8 cellular contexts compared by ENCODE assay signal in the genomic region with DNA sequence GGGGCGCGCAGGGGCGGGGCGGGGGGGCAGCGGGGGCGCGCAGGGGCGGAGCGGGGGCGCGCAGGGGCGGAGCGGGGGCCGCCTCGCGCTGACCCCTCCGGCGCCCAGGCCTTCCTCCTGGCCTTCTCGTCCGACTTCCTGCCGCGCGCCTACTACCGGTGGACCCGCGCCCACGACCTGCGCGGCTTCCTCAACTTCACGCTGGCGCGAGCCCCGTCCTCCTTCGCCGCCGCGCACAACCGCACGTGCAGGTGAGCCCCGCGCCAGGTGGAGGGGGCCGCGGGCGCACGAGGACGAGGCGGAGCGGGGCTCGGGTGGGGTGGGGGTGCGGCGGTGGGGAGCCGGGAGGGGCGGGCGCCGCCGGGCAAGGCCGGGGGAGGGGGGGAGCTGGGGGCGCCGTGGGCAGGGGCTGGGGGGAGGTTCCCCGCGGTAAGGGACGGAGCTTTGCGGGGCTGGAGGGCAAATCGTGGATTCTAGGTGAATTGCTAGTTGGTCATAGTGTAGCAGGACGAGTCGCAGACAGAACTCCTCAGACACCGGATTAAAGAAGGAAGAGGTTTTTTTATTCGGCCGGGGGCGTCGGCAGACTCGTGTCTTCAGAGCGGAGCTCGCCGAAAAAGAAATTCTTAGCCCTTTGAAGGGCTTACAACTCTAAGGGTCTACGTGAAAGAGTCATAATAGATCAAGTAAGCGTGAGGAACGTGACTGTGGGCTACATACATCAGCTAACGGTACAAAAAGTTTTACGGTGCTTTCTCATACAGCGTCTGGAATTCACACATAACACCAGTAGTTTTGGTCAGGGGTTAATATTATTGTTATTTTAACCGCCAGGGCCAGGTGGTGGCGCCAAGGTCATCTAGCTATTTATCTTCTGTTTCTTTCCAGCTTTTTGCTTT. TPM values are rescaled to one million over a fixed set of nuclear protein-coding genes. Genes with fewer than 3 reads are reported as not detected.
A peak's percentile ranks its signal among the peaks of the same experiment; 100 is the strongest.
DNase-seq lines count a peak whose midpoint lies in the region; ATAC-seq and TF ChIP-seq lines count a peak whose summit lies in the region.

No MANE protein-coding gene starts in this region.

- H3K9me3 ChIP-seq in trophoblast cell (ENCODE audit: insufficient read depth, low read depth, low read length) = peaks cover 2% of the 10 kb centered on the region

- H3K14ac ChIP-seq in trophoblast cell (ENCODE audit: low read length) = peak overlapping the region; percentile 83

- H3K79me1 ChIP-seq in trophoblast cell (ENCODE audit: low read length) = peaks cover 5% of the 10 kb centered on the region

- H3K79me2 ChIP-seq in trophoblast cell (ENCODE audit: control insufficient read depth, insufficient read depth, low read length, poor library complexity) = peaks cover 2% of the 10 kb centered on the region

- no peak overlapping the region for H3K4ac ChIP-seq in trophoblast cell (ENCODE audit: low read depth, low read length)

- no peaks in the 10 kb centered on the region for H3K27me3 ChIP-seq in trophoblast cell (ENCODE audit: insufficient read depth, low read length)

- peak; percentile 58 for ATAC-seq in GM19372 (IDR thresholded peaks at IDR 0.05; ENCODE audit: low read depth, unreplicated experiment)
- ATAC-seq in Right ventricle myocardium superior (ENCODE audit: poor library complexity) = peak; percentile 42
- no peak for ATAC-seq in GM21515 (IDR thresholded peaks at IDR 0.05; ENCODE audit: unreplicated experiment)
- no peak for ATAC-seq in GM18870 (IDR thresholded peaks at IDR 0.05; ENCODE audit: unreplicated experiment)

- no peak overlapping the region for H2BK12ac ChIP-seq in trophoblast cell (ENCODE audit: low read length)

- H3K18ac ChIP-seq in trophoblast cell (ENCODE audit: low read length) = no peak overlapping the region

- H3K4me1 ChIP-seq in trophoblast cell (ENCODE audit: control insufficient read depth in 1 of 2, insufficient read depth in 2 of 2, low read length in 2 of 2) = peaks cover 3 to 9% of the 10 kb centered on the region in 2 experiments

- no peaks in the 10 kb centered on the region for H3K36me3 ChIP-seq in trophoblast cell (ENCODE audit: control insufficient read depth in 1 of 2, insufficient read depth in 2 of 2, low read length in 2 of 2)

- no peak overlapping the region for H2BK120ac ChIP-seq in trophoblast cell (ENCODE audit: insufficient read depth, low read length, poor library complexity)

- no peak overlapping the region for H2BK5ac ChIP-seq in trophoblast cell (ENCODE audit: low read depth, low read length, poor library complexity)

- H4K12ac ChIP-seq in trophoblast cell (ENCODE audit: low read depth, low read length) = peak overlapping the region; percentile 66

- no peak overlapping the region for H3K23ac ChIP-seq in trophoblast cell (ENCODE audit: low read length)

- peak overlapping the region; percentile 84 for H3K4me3 ChIP-seq in trophoblast cell (ENCODE audit: low read depth, low read length)

- DNase-seq in AG20443 (ENCODE audit: low spot score) (peak; percentile 63), Right ventricle myocardium superior (peak; percentile 70), trophoblast cell (peak; percentile 64 to 77)
- DNase-seq in activated naive CD4-positive, alpha-beta T cell treated with anti-CD3 and anti-CD28 coated beads, Interleukin-2, amount 50 U/mL, for 16 hours = peak; percentile 48

- no peak overlapping the region for H2AK5ac ChIP-seq in trophoblast cell (ENCODE audit: low read length)

- H2AFZ ChIP-seq in trophoblast cell (ENCODE audit: insufficient read depth, low read length, poor library complexity) = peak overlapping the region; percentile 91

- WGBS in trophoblast cell (ENCODE audit: extremely low coverage, insufficient coverage, insufficient read length) = no CpG with 5 or more reads among the region's 83 CpGs

- peak overlapping the region; percentile 97 for H3K4me2 ChIP-seq in trophoblast cell (ENCODE audit: low read length)

- H4K8ac ChIP-seq in trophoblast cell (ENCODE audit: low read depth, low read length) = peak overlapping the region; percentile 88

- no peak overlapping the region for H4K91ac ChIP-seq in trophoblast cell (ENCODE audit: low read depth, low read length)

- no peak overlapping the region for H3K9ac ChIP-seq in trophoblast cell (ENCODE audit: low read length)

- intact Hi-C loops in Right ventricle myocardium superior (cut with DNase I) = no loop called here

- H3K27ac ChIP-seq in trophoblast cell (ENCODE audit: low read depth, low read length) = peak overlapping the region; percentile 54

TF ChIP-seq in PFSK-1, 5 proteins besides CTCF, POLR2A, EP300 and RAD21:
- TF ChIP-seq TAF1 (IDR thresholded peaks at IDR 0.05; ENCODE audit: borderline replicate concordance, insufficient read depth, low read length) (no peak), FOXP2 (optimal IDR thresholded peaks at IDR 0.05; ENCODE audit: borderline replicate concordance, extremely low read depth, extremely low read length, insufficient read depth) (no peak), POLR2AphosphoS5 (IDR thresholded peaks at IDR 0.05; ENCODE audit: low read depth, low read length) (0 out of 2 replicates have a peak, but pooled peaks have one; percentile 25), SIN3A (IDR thresholded peaks at IDR 0.05; ENCODE audit: borderline replicate concordance, insufficient read depth, low read length) (no peak)
- TF ChIP-seq, protein P1, sequence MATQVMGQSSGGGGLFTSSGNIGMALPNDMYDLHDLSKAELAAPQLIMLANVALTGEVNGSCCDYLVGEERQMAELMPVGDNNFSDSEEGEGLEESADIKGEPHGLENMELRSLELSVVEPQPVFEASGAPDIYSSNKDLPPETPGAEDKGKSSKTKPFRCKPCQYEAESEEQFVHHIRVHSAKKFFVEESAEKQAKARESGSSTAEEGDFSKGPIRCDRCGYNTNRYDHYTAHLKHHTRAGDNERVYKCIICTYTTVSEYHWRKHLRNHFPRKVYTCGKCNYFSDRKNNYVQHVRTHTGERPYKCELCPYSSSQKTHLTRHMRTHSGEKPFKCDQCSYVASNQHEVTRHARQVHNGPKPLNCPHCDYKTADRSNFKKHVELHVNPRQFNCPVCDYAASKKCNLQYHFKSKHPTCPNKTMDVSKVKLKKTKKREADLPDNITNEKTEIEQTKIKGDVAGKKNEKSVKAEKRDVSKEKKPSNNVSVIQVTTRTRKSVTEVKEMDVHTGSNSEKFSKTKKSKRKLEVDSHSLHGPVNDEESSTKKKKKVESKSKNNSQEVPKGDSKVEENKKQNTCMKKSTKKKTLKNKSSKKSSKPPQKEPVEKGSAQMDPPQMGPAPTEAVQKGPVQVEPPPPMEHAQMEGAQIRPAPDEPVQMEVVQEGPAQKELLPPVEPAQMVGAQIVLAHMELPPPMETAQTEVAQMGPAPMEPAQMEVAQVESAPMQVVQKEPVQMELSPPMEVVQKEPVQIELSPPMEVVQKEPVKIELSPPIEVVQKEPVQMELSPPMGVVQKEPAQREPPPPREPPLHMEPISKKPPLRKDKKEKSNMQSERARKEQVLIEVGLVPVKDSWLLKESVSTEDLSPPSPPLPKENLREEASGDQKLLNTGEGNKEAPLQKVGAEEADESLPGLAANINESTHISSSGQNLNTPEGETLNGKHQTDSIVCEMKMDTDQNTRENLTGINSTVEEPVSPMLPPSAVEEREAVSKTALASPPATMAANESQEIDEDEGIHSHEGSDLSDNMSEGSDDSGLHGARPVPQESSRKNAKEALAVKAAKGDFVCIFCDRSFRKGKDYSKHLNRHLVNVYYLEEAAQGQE (IDR thresholded peaks at IDR 0.05; ENCODE audit: insufficient read depth in 1 of 2, low read depth in 2 of 2, low read length in 2 of 2) = no peak

RNA-seq across cellular contexts. Expression of a gene that starts 29.9 kb away (rescaled TPM):
- 2.6 TPM for polyA plus RNA-seq in PFSK-1 (2012; ENCODE audit: insufficient read length, low read depth)
- 0.35 TPM for total RNA-seq in Right ventricle myocardium superior
- polyA plus RNA-seq in trophoblast cell (2013) = 1.9 and 2.1 TPM in 2 replicates

Comparison
In these comparisons a context has a peak if more than half of its experiments do, and no peak if none do; other contexts are left out.
1. ATAC-seq: peak in GM19372 (single experiment) and Right ventricle myocardium superior (single experiment); none in GM21515 (single experiment) and GM18870 (single experiment).
2. Peak in every context shown above with its lines, with median percentiles within 50 percentile points of each other: DNase-seq.